22 cellular contexts compared by ENCODE assay signal in the genomic region with DNA sequence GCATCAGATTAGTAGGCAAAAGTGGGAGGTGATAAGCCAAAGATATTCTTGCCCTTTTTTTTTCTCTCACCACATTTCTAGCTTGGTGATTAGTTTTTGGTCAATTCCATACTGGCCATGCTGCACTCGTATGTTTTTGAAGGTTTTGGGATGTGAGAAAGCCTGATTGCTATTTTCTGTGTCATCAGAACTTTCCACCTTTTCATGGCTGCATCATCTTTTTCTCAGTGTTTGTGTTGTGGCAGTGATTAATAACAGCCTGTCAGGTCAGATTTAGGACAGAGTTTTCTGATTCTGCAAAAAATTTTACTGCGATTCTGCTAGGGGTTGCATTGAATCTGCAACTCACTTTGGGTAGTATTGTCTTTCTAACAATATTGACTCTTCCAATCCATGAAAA.
"Had no signal": no experiment of that assay in that cellular context is flagged by ENCODE, and none has a peak within 500 bp of the region (broad histone marks: within the 10 kb centered on the region; RNA-seq: fewer than 3 reads in every experiment).

No MANE protein-coding gene starts in this region.

- H3K27ac ChIP-seq: adrenal gland, ascending aorta, breast epithelium, coronary artery, esophagus squamous epithelium, heart right ventricle, left lung, spleen, testis, uterus had no signal

- H3K36me3 ChIP-seq: adrenal gland, ascending aorta, breast epithelium, esophagus squamous epithelium, heart right ventricle, left lung, spleen, uterus had no signal

- H3K4me3 ChIP-seq: adrenal gland, ascending aorta, breast epithelium, coronary artery, esophagus squamous epithelium, heart right ventricle, left lung, lung, spleen, testis, uterus had no signal

- H3K27me3 ChIP-seq: adrenal gland, ascending aorta, breast epithelium, left lung, spleen, testis, uterus had no signal

- DNase-seq: activated B cell treated with CpG ODN at 0.5 μM for 24 hours; activated CD4-positive, alpha-beta T cell treated with anti-CD3 and anti-CD28 coated beads for 36 hours; activated CD4-positive, alpha-beta T cell treated with anti-CD3 and anti-CD28 coated beads, Interleukin-2, amount 50 U/mL, for 4 hours; activated CD8-positive, alpha-beta memory T cell treated with anti-CD3 and anti-CD28 coated beads, Interleukin-2, amount 50 U/mL, for 48 hours; activated naive CD4-positive, alpha-beta T cell; activated T-cell treated with anti-CD3 and anti-CD28 coated beads, Interleukin-2, amount 50 U/mL, for 4 hours; adrenal gland; esophagus squamous epithelium; heart right ventricle; left lung; naive B cell; spleen; stimulated activated CD4-positive, alpha-beta T cell treated with anti-CD3 and anti-CD28 coated beads, Interleukin-4, amount 100 ng/mL, for 1 hour; stimulated activated naive CD4-positive, alpha-beta T cell; T1000; testis; trophoblast cell; uterus had no signal
